9 cellular contexts compared by ENCODE assay signal in the genomic region with DNA sequence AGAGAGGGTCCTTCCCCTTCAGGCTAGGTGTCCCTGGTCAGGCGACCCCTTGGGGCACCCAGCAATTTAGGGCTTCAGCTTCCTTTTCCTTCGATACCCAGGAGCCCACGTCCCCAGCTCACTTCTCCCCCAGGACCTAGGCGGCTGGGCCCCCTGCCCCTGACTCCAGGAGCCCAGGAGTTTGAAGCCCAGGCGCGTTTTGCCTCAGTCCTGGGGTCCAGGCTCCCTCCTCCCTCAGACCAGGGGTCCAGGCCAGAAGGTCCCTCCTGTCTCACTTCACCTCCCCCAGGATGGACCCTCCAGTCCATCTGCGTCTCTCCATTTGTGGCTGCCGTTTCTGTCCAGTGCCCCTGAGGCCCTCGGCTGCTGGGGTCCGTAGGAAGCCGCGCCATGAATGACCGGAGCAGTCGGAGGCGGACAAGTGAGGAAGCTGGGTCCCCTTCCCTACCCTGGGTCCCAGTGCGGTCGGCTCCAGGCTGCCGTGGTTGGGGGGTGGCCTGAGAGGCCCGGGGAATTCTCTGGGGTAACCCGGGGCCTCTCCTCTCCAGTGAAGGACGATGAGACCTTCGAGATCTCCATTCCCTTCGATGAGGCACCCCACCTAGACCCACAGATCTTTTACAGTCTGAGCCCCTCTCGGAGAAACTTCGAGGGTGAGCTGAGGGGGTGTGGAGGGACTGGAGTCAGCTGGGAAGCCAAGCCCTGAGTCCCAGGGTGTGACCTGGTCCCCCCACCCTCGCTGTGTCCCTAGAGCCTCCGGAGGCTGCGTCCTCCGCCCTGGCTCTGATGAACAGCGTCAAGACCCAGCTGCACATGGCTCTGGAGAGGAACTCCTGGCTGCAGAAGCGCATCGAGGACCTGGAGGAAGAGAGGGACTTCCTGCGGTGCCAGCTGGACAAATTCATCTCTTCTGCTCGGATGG. TPM values are rescaled to one million over a fixed set of nuclear protein-coding genes. Genes with fewer than 3 reads are reported as not detected.
DNase-seq lines count a peak whose midpoint lies in the region; ATAC-seq and TF ChIP-seq lines count a peak whose summit lies in the region.
"Had no signal": no experiment of that assay in that cellular context is flagged by ENCODE, and none has a peak within 500 bp of the region (broad histone marks: within the 10 kb centered on the region; RNA-seq: fewer than 3 reads in every experiment).

No MANE protein-coding gene starts in this region.

- no peaks in the 10 kb centered on the region; the same call in 1 of the 2 replicates for H4K20me1 ChIP-seq in Karpas-422 (ENCODE audit: insufficient read depth, low read depth, low read length)

- H3K9ac ChIP-seq in Karpas-422 (ENCODE audit: low read length) = peak overlapping the region; percentile 87
- peak overlapping the region; percentile 74 to 75 for H3K9ac ChIP-seq in colonic mucosa (ENCODE audit: low read depth in 2 of 2, low read length in 2 of 2)

- H3K4me3 Mint-ChIP-seq in naive thymus-derived CD4-positive, alpha-beta T cell = peak overlapping the region; percentile 67 to 90 (median 80)

- H3K27ac Mint-ChIP-seq in naive thymus-derived CD4-positive, alpha-beta T cell = peak overlapping the region in 8 of 9 donors; percentile 51 to 83 (median 68)

- H3K9me3 ChIP-seq in AG04450 (ENCODE audit: control insufficient read depth, insufficient read depth, low read length) (no peaks in the 10 kb centered on the region; the same call in 1 of the 2 replicates), Karpas-422 (ENCODE audit: low read length) (no peaks in the 10 kb centered on the region), colonic mucosa (no peaks in the 10 kb centered on the region)
- H3K9me3 ChIP-seq in naive thymus-derived CD4-positive, alpha-beta T cell (ENCODE audit: control insufficient read depth in 2 of 3, low read length in 3 of 3) = no peaks in the 10 kb centered on the region

- H3K27ac ChIP-seq in AG04450 (ENCODE audit: low read depth, low read length) = no peak overlapping the region
- peak overlapping the region; percentile 96 for H3K27ac ChIP-seq in Karpas-422 (ENCODE audit: low read length)
- H3K27ac ChIP-seq in colonic mucosa = no peak overlapping the region
- H3K27ac ChIP-seq in naive thymus-derived CD4-positive, alpha-beta T cell (ENCODE audit: low read depth, low read length) = peak overlapping the region; percentile 76

- TF ChIP-seq CTCF in AG04450 (IDR thresholded peaks at IDR 0.05; ENCODE audit: low read depth, low read length) (no peak), colonic mucosa (IDR thresholded peaks at IDR 0.05) (no peak), GM10266 (IDR thresholded peaks at IDR 0.05; ENCODE audit: control insufficient read depth, insufficient read depth, low read depth, missing control alignments) (no peak)

- DNase-seq in AG04450 (ENCODE audit: low read depth, low spot score) = no peak
- DNase-seq in Karpas-422 = no peak
- DNase-seq in colonic mucosa = no peak
- DNase-seq in naive thymus-derived CD4-positive, alpha-beta T cell = no peak
- no peak for DNase-seq in GM10266 (ENCODE audit: extremely low spot score)
- DNase-seq in NCI-H526 (lab: John Stamatoyannopoulos, UW) = no peak
- no peak for DNase-seq in hypothalamus (lab: John Stamatoyannopoulos, UW)
- DNase-seq: NK-92 treated with Interleukin-12 subunit alpha and Interleukin-12 subunit beta, amount 100 ng/mL, for 24 hours had no signal

- H3K27me3 ChIP-seq in AG04450 (ENCODE audit: control insufficient read depth, insufficient read depth, low read length) (no peaks in the 10 kb centered on the region), Karpas-422 (ENCODE audit: low read length) (no peaks in the 10 kb centered on the region), colonic mucosa (no peaks in the 10 kb centered on the region)
- H3K27me3 ChIP-seq in naive thymus-derived CD4-positive, alpha-beta T cell (ENCODE audit: control insufficient read depth in 2 of 2, insufficient read depth in 2 of 2, low read length in 2 of 2) = no peaks in the 10 kb centered on the region

- CTCF ChIA-PET in AG04450 (lab: Charles Lee) = interaction anchor here (0.6 kb wide), 1 partner anchor 1198 kb away, joined by 3 read pairs; no protein-coding TSS in a partner anchor
- CTCF ChIA-PET in naive thymus-derived CD4-positive, alpha-beta T cell (lab: Charles Lee) = interaction anchor here (1.0 to 2.7 kb wide), 3 partner anchors 9 to 16 kb away, joined by 3 to 17 read pairs (median 4); no protein-coding TSS in a partner anchor

- H3K4me2 ChIP-seq in Karpas-422 (ENCODE audit: low read depth, low read length, poor library complexity, severe bottlenecking) = peak overlapping the region; percentile 74

- peaks cover 0 to 2% (median 0%) of the 10 kb centered on the region in 5 donors for H3K27me3 Mint-ChIP-seq in naive thymus-derived CD4-positive, alpha-beta T cell

- H3K79me2 ChIP-seq in Karpas-422 (ENCODE audit: low read length) = peaks cover 33% of the 10 kb centered on the region

- H3K9me2 ChIP-seq in Karpas-422 (replicated peaks; ENCODE audit: insufficient read depth, low read length) = no peaks in the 10 kb centered on the region

- no peak for ATAC-seq in naive thymus-derived CD4-positive, alpha-beta T cell
- no peak for ATAC-seq in HG02973 (IDR thresholded peaks at IDR 0.05; ENCODE audit: unreplicated experiment)

- POLR2A ChIA-PET in AG04450 (lab: Yijun Ruan, JAX) = interaction anchor here (0.6 kb wide), 1 partner anchor 20 kb away, joined by 6 read pairs; no protein-coding TSS in a partner anchor
- POLR2A ChIA-PET in naive thymus-derived CD4-positive, alpha-beta T cell (lab: Charles Lee) = interaction anchor here (0.6 to 9.2 kb wide), 2 partner anchors 13 to 187 kb away, joined by 3 to 154 read pairs; no protein-coding TSS in a partner anchor

- H2AFZ ChIP-seq in Karpas-422 (ENCODE audit: low read length) = no peak overlapping the region

- intact Hi-C loops in colonic mucosa (cut with DNase I) = no loop called here
- intact Hi-C loops in naive thymus-derived CD4-positive, alpha-beta T cell (cut with micrococcal nuclease) = no loop called here

- peaks cover 16 to 51% (median 34%) of the 10 kb centered on the region in 7 donors for H3K4me1 Mint-ChIP-seq in naive thymus-derived CD4-positive, alpha-beta T cell

- H3K36me3 Mint-ChIP-seq in naive thymus-derived CD4-positive, alpha-beta T cell = peaks cover 0 to 9% (median 0%) of the 10 kb centered on the region in 5 donors

- peaks cover 0 to 4% (median 0%) of the 10 kb centered on the region in 11 donors for H3K9me3 Mint-ChIP-seq in naive thymus-derived CD4-positive, alpha-beta T cell

- H3K4me1 ChIP-seq in Karpas-422 (ENCODE audit: low read length) (peaks cover 49% of the 10 kb centered on the region), colonic mucosa (peaks cover 13% of the 10 kb centered on the region)
- H3K4me1 ChIP-seq in naive thymus-derived CD4-positive, alpha-beta T cell (ENCODE audit: control insufficient read depth in 2 of 2, insufficient read depth in 2 of 2, low read length in 2 of 2) = peaks cover 15 to 22% of the 10 kb centered on the region in 2 donors

- peaks cover 15% of the 10 kb centered on the region for H3K36me3 ChIP-seq in Karpas-422 (ENCODE audit: insufficient read depth, low read length)
- no peaks in the 10 kb centered on the region for H3K36me3 ChIP-seq in colonic mucosa
- peaks cover 0 to 14% (median 0%) of the 10 kb centered on the region in 3 experiments for H3K36me3 ChIP-seq in naive thymus-derived CD4-positive, alpha-beta T cell (ENCODE audit: control insufficient read depth in 2 of 3, insufficient read depth in 3 of 3, low read length in 3 of 3)

- peak overlapping the region; percentile 79 for H3K4me3 ChIP-seq in AG04450 (ENCODE audit: low read depth, low read length)
- H3K4me3 ChIP-seq in Karpas-422 (ENCODE audit: low read length) = peak overlapping the region; percentile 67
- H3K4me3 ChIP-seq in colonic mucosa = peak overlapping the region; percentile 51
- H3K4me3 ChIP-seq in naive thymus-derived CD4-positive, alpha-beta T cell (ENCODE audit: low read length) = peak overlapping the region; percentile 75

RNA-seq across cellular contexts. Expression of gene CCDC106, which starts 0.9 kb away (rescaled TPM):
- 6.2 and 8.7 TPM in 2 replicates for polyA plus RNA-seq in AG04450 (2011; rRNA removed)
- polyA minus RNA-seq in AG04450 (2011; rRNA and poly(A)+ RNA removed) = 4.0 and 7.8 TPM in 2 replicates
- total RNA-seq in Karpas-422 (2014; rRNA removed; shearing (Covaris generic); ENCODE audit: low replicate concordance) = 26.2 and 54.8 TPM in 2 replicates
- total RNA-seq in colonic mucosa = 1 to 10 TPM; 2.6 to 4.8 TPM
- 1 to 10 TPM; 3.4 to 9.6 (median 4.0) TPM for total RNA-seq in naive thymus-derived CD4-positive, alpha-beta T cell
- polyA plus RNA-seq in naive thymus-derived CD4-positive, alpha-beta T cell = 1 to 10 TPM; 2.1 to 2.7 TPM

RNA-seq across cellular contexts. Expression of gene ZNF581, which starts 5.5 kb away (rescaled TPM):
- 19.1 and 22.9 TPM in 2 replicates for polyA plus RNA-seq in AG04450 (2011; rRNA removed)
- 24.8 and 31.8 TPM in 2 replicates for polyA minus RNA-seq in AG04450 (2011; rRNA and poly(A)+ RNA removed)
- total RNA-seq in Karpas-422 (2014; rRNA removed; shearing (Covaris generic); ENCODE audit: low replicate concordance) = 119 and 128 TPM in 2 replicates
- 10 to 100 TPM; 16.0 to 20.3 TPM for total RNA-seq in colonic mucosa
- total RNA-seq in naive thymus-derived CD4-positive, alpha-beta T cell = 10 to 100 TPM; 27.0 to 35.8 (median 32.1) TPM
- polyA plus RNA-seq in naive thymus-derived CD4-positive, alpha-beta T cell = 10 to 100 TPM; 36.7 to 39.5 TPM

RNA-seq across cellular contexts. Expression of gene U2AF2, which starts 5.9 kb away (rescaled TPM):
- polyA plus RNA-seq in AG04450 (2011; rRNA removed) = 90.7 and 130 TPM in 2 replicates
- polyA minus RNA-seq in AG04450 (2011; rRNA and poly(A)+ RNA removed) = 74.9 and 119 TPM in 2 replicates
- 107 and 272 TPM in 2 replicates for total RNA-seq in Karpas-422 (2014; rRNA removed; shearing (Covaris generic); ENCODE audit: low replicate concordance)
- 100 to 1,000 TPM; 146 to 289 TPM for total RNA-seq in colonic mucosa
- total RNA-seq in naive thymus-derived CD4-positive, alpha-beta T cell = 100 to 1,000 TPM; 253 to 284 (median 266) TPM
- 1 to 10 TPM; 5.7 to 9.8 TPM for polyA plus RNA-seq in naive thymus-derived CD4-positive, alpha-beta T cell

RNA-seq across cellular contexts. Expression of gene ZNF580, which starts 8.1 kb away (rescaled TPM):
- polyA plus RNA-seq in AG04450 (2011; rRNA removed) = 7.3 and 14.0 TPM in 2 replicates
- polyA minus RNA-seq in AG04450 (2011; rRNA and poly(A)+ RNA removed) = 7.4 and 9.0 TPM in 2 replicates
- 44.3 and 47.5 TPM in 2 replicates for total RNA-seq in Karpas-422 (2014; rRNA removed; shearing (Covaris generic); ENCODE audit: low replicate concordance)
- 10 to 100 TPM; 18.0 to 28.6 TPM for total RNA-seq in colonic mucosa
- total RNA-seq in naive thymus-derived CD4-positive, alpha-beta T cell = 100 to 1,000 TPM in 2 of 5 experiments, 10 to 100 TPM in 3; 45.2 to 109 (median 65.3) TPM
- 10 to 100 TPM; 14.6 to 20.4 TPM for polyA plus RNA-seq in naive thymus-derived CD4-positive, alpha-beta T cell

RNA-seq across cellular contexts. Expression of gene ZNF784, which starts 24.6 kb away (rescaled TPM):
- 1.9 and 2.8 TPM in 2 replicates for polyA plus RNA-seq in AG04450 (2011; rRNA removed)
- polyA minus RNA-seq in AG04450 (2011; rRNA and poly(A)+ RNA removed) = 3.0 and 3.2 TPM in 2 replicates
- total RNA-seq in Karpas-422 (2014; rRNA removed; shearing (Covaris generic); ENCODE audit: low replicate concordance) = 2.8 and 3.5 TPM in 2 replicates
- 10 to 100 TPM in 1 of 2 donors, 1 to 10 TPM in 1; 9.9 to 10.2 TPM for total RNA-seq in colonic mucosa
- 10 to 100 TPM in 2 of 5 experiments, 1 to 10 TPM in 3; 5.1 to 17.1 (median 9.0) TPM for total RNA-seq in naive thymus-derived CD4-positive, alpha-beta T cell
- polyA plus RNA-seq in naive thymus-derived CD4-positive, alpha-beta T cell = 1 to 10 TPM in 1 of 2 donors, under 1 TPM in 1; 0.65 to 2.0 TPM

Comparison
In these comparisons a context has a peak if more than half of its experiments do, and no peak if none do; other contexts are left out.
1. H3K27ac ChIP-seq: peak in Karpas-422 (single experiment) and naive thymus-derived CD4-positive, alpha-beta T cell (single experiment); none in AG04450 (single experiment) and colonic mucosa (single experiment).
2. Peak in every context shown above with its lines, with median percentiles within 50 percentile points of each other: H3K4me3 ChIP-seq.